Comparison of ENCODE assay signal across 23 cellular contexts in the genomic region with DNA sequence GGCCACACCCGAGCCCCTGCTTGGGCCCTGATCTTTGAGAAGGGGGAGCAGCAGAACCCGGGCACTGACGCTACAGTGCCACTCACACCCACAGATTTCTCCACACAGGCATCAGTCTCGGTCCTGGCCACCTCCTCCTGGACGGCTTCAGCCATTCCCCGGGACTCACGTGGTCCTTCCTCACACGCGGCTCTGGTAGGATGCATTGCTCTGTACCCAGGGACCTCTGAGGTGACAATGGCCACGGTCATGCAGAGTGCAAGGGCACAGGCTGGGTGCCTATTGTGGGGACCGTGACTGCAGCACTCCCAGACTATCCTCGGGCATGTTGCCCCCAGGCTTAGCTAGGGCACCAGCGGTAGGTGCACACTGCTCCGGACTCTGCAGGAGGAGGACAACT.
"Had no signal": no experiment of that assay in that cellular context is flagged by ENCODE, and none has a peak within 500 bp of the region (broad histone marks: within the 10 kb centered on the region; RNA-seq: fewer than 3 reads in every experiment).

No MANE protein-coding gene starts in this region.

- H3K4me2 ChIP-seq: PC-9 had no signal

- H3K27me3 Mint-ChIP-seq: activated CD4-positive, alpha-beta memory T cell treated with anti-CD3 and anti-CD28 coated beads, Interleukin-2, amount 10 ng/mL, durations not matched to agents 7 days and 5 days; activated CD4-positive, alpha-beta T cell treated with anti-CD3 and anti-CD28 coated beads, Interleukin-2, amount 10 ng/mL, durations not matched to agents 7 days and 5 days; activated naive CD8-positive, alpha-beta T cell; activated T-helper 17 cell treated with anti-CD3 and anti-CD28 coated beads, Interleukin-2, amount 50 U/mL, for 72 hours; T-helper 17 cell had no signal

- FAIRE-seq: TTC549 had no signal

- H3K27me3 ChIP-seq: adrenal gland had no signal

- H3K27ac ChIP-seq: adrenal gland, PC-9 had no signal

- H3K4me1 Mint-ChIP-seq: activated CD4-positive, alpha-beta memory T cell treated with anti-CD3 and anti-CD28 coated beads, Interleukin-2, amount 10 ng/mL, durations not matched to agents 7 days and 5 days; activated CD4-positive, alpha-beta T cell treated with anti-CD3 and anti-CD28 coated beads, Interleukin-2, amount 10 ng/mL, durations not matched to agents 7 days and 5 days; activated T-helper 17 cell treated with anti-CD3 and anti-CD28 coated beads, Interleukin-2, amount 50 U/mL, for 72 hours; T-helper 17 cell had no signal

- H3K9me3 Mint-ChIP-seq: activated CD4-positive, alpha-beta memory T cell treated with anti-CD3 and anti-CD28 coated beads, Interleukin-2, amount 10 ng/mL, durations not matched to agents 7 days and 5 days; activated T-helper 17 cell treated with anti-CD3 and anti-CD28 coated beads, Interleukin-2, amount 50 U/mL, for 72 hours had no signal

- H3K36me3 Mint-ChIP-seq: activated naive CD8-positive, alpha-beta T cell had no signal

- DNase-seq: activated CD4-positive, alpha-beta memory T cell treated with anti-CD3 and anti-CD28 coated beads, Interleukin-2, amount 10 ng/mL, durations not matched to agents 7 days and 5 days; activated CD4-positive, alpha-beta T cell treated with anti-CD3 and anti-CD28 coated beads, Interleukin-2, amount 10 ng/mL, durations not matched to agents 7 days and 5 days; activated CD4-positive, CD25-positive, alpha-beta regulatory T cell; activated gamma-delta T cell; activated naive CD4-positive, alpha-beta T cell treated with anti-CD3 and anti-CD28 coated beads for 36 hours; activated T-cell treated with anti-CD3 and anti-CD28 coated beads for 4 hours; activated T-cell treated with anti-CD3 and anti-CD28 coated beads, Interleukin-2, amount 50 U/mL, for 48 hours; anterior cingulate cortex; cerebellar nuclear complex; Kasumi-1; NCI-H1105 treated with DMSO at 0.1 percent for 48 hours; NCI-H1436 treated with DMSO at 0.1 percent for 48 hours; NCI-H187; NCI-H2081; NCI-H524; PC-9; SIG-M5; T-helper 17 cell; T-helper 9 cell had no signal

- H2AFZ ChIP-seq: PC-9 had no signal

- H3K4me1 ChIP-seq: adrenal gland had no signal

- H3K9me3 ChIP-seq: adrenal gland had no signal

- H3K4me3 Mint-ChIP-seq: activated CD4-positive, alpha-beta memory T cell treated with anti-CD3 and anti-CD28 coated beads, Interleukin-2, amount 10 ng/mL, durations not matched to agents 7 days and 5 days; activated CD4-positive, alpha-beta T cell treated with anti-CD3 and anti-CD28 coated beads, Interleukin-2, amount 10 ng/mL, durations not matched to agents 7 days and 5 days; activated naive CD4-positive, alpha-beta T cell treated with anti-CD3 and anti-CD28 coated beads for 36 hours; activated naive CD8-positive, alpha-beta T cell; activated T-helper 17 cell treated with anti-CD3 and anti-CD28 coated beads, Interleukin-2, amount 50 U/mL, for 72 hours; T-helper 17 cell had no signal

- H3K4me3 ChIP-seq: adrenal gland, PC-9 had no signal

- ATAC-seq: activated T-helper 17 cell treated with anti-CD3 and anti-CD28 coated beads, Interleukin-2, amount 50 U/mL, for 72 hours; T-helper 17 cell had no signal

- H3K27ac Mint-ChIP-seq: activated CD4-positive, alpha-beta memory T cell treated with anti-CD3 and anti-CD28 coated beads, Interleukin-2, amount 10 ng/mL, durations not matched to agents 7 days and 5 days; activated CD4-positive, alpha-beta T cell treated with anti-CD3 and anti-CD28 coated beads, Interleukin-2, amount 10 ng/mL, durations not matched to agents 7 days and 5 days; activated naive CD4-positive, alpha-beta T cell treated with anti-CD3 and anti-CD28 coated beads for 36 hours; activated naive CD8-positive, alpha-beta T cell; activated T-helper 17 cell treated with anti-CD3 and anti-CD28 coated beads, Interleukin-2, amount 50 U/mL, for 72 hours; T-helper 17 cell had no signal

- H3K36me3 ChIP-seq: adrenal gland had no signal
